In genomic region chrX:9878141-9878875, GRCh38 we compare ENCODE assay signal across 19 cellular contexts.
A peak's percentile ranks its signal among the peaks of the same experiment; 100 is the strongest.
DNase-seq lines count a peak whose midpoint lies in the region; ATAC-seq and TF ChIP-seq lines count a peak whose summit lies in the region.
"Had no signal": no experiment of that assay in that cellular context is flagged by ENCODE, and none has a peak within 500 bp of the region (broad histone marks: within the 10 kb centered on the region; RNA-seq: fewer than 3 reads in every experiment).

No MANE protein-coding gene starts in this region.

- H3K9me3 ChIP-seq in HUES48 (ENCODE audit: control insufficient read depth, insufficient read depth, low read length) (no peaks in the 10 kb centered on the region), ectodermal cell (ENCODE audit: control insufficient read depth, low read length) (no peaks in the 10 kb centered on the region), hepatocyte (ENCODE audit: low read depth) (no peaks in the 10 kb centered on the region)
- H3K9me3 ChIP-seq: prostate gland, uterus had no signal

- TF ChIP-seq CTCF in hepatocyte (IDR thresholded peaks at IDR 0.05; ENCODE audit: poor library complexity): no peak

- H3K36me3 ChIP-seq in HUES48 (ENCODE audit: control insufficient read depth, insufficient read depth, low read length): no peaks in the 10 kb centered on the region
- no peaks in the 10 kb centered on the region for H3K36me3 ChIP-seq in ectodermal cell (ENCODE audit: control insufficient read depth, insufficient read depth, low read length)
- no peaks in the 10 kb centered on the region for H3K36me3 ChIP-seq in hepatocyte (replicated peaks; ENCODE audit: insufficient read depth, low read depth)
- H3K36me3 ChIP-seq: prostate gland, uterus had no signal

- WGBS in ectodermal cell, 2 experiments: 62 to 67% methylated on average over 9 to 10 of the region's 14 CpGs
- WGBS in hepatocyte (ENCODE audit: low lambda C conversion rate, missing lambda C conversion rate): 71% methylated on average over 13 of the region's 14 CpGs

- no peak overlapping the region for H3K4me3 ChIP-seq in HUES48 (ENCODE audit: low read depth, low read length)
- H3K4me3 ChIP-seq in ectodermal cell (ENCODE audit: insufficient read depth, low read depth, low read length): no peak overlapping the region
- H3K4me3 ChIP-seq in hepatocyte: no peak overlapping the region
- H3K4me3 ChIP-seq: prostate gland, smooth muscle cell, uterus had no signal

- no peaks in the 10 kb centered on the region for H3K9me2 ChIP-seq in hepatocyte (replicated peaks; ENCODE audit: insufficient read depth)

- no peaks in the 10 kb centered on the region for H3K27me3 ChIP-seq in HUES48 (ENCODE audit: control insufficient read depth, insufficient read depth, low read length)
- no peaks in the 10 kb centered on the region for H3K27me3 ChIP-seq in ectodermal cell (ENCODE audit: control insufficient read depth, insufficient read depth, low read length, poor library complexity, severe bottlenecking)
- H3K27me3 ChIP-seq in hepatocyte: no peaks in the 10 kb centered on the region
- H3K27me3 ChIP-seq: uterus had no signal

- no peak overlapping the region for H3K9ac ChIP-seq in HUES48 (ENCODE audit: low read depth, low read length)

- DNase-seq in D341Med (ENCODE audit: low spot score) (peak; percentile 54), NCI-H2227 (lab: John Stamatoyannopoulos, UW; ENCODE audit: unreplicated experiment) (peak; percentile 52), hepatocyte (ENCODE audit: low spot score) (no peak), T-helper 9 cell (no peak)
- no peak for DNase-seq in stimulated activated CD8-positive, alpha-beta memory T cell treated with anti-CD3 and anti-CD28 coated beads, Interleukin-4, amount 100 ng/mL, for 48 hours
- DNase-seq: CD8-positive, alpha-beta T cell; effector memory CD4-positive, alpha-beta T cell; HFFc6; NCI-H526 treated with DMSO at 0.1 percent for 48 hours; stimulated activated CD4-positive, alpha-beta T cell treated with anti-CD3 and anti-CD28 coated beads, Interleukin-4, amount 100 ng/mL, for 4 hours; substantia nigra; uterus had no signal

- no peaks in the 10 kb centered on the region for H4K20me1 ChIP-seq in hepatocyte (ENCODE audit: insufficient read depth, poor library complexity, severe bottlenecking)

- no peak overlapping the region for H2AFZ ChIP-seq in hepatocyte

- H3K4me1 ChIP-seq in HUES48 (ENCODE audit: control insufficient read depth, insufficient read depth, low read length) (peaks cover 9% of the 10 kb centered on the region; the same call in 1 of the 2 replicates), ectodermal cell (ENCODE audit: control insufficient read depth, insufficient read depth, low read length) (peaks cover 4% of the 10 kb centered on the region), hepatocyte (ENCODE audit: insufficient read depth) (peaks cover 5% of the 10 kb centered on the region)
- H3K4me1 ChIP-seq: prostate gland, uterus had no signal

- H3K4me2 ChIP-seq in hepatocyte: no peak overlapping the region
- H3K4me2 ChIP-seq: smooth muscle cell had no signal

- H3K27ac ChIP-seq in HUES48 (ENCODE audit: low read depth, low read length): peak overlapping the region; percentile 31
- peak overlapping the region; percentile 67 for H3K27ac ChIP-seq in ectodermal cell (ENCODE audit: insufficient read depth, low read depth, low read length, poor library complexity, severe bottlenecking)
- no peak overlapping the region for H3K27ac ChIP-seq in hepatocyte
- H3K27ac ChIP-seq: prostate gland, uterus had no signal

- no peak for ATAC-seq in GM21723 (IDR thresholded peaks at IDR 0.05; ENCODE audit: unreplicated experiment)
- ATAC-seq: activated T-helper 17 cell treated with anti-CD3 and anti-CD28 coated beads, Interleukin-2, amount 50 U/mL, for 72 hours; CD8-positive, alpha-beta T cell; natural killer cell treated with Interleukin-12 subunit alpha and Interleukin-12 subunit beta and Interleukin-15 and Interleukin-18, amount 100 ng/mL, for 72 hours had no signal

- no peaks in the 10 kb centered on the region for H3K79me2 ChIP-seq in hepatocyte

Comparison
In these comparisons a context has a peak if more than half of its experiments do, and no peak if none do; other contexts are left out.
1. DNase-seq: peak in D341Med (single experiment) and NCI-H2227 (single experiment); none in hepatocyte (single experiment), stimulated activated CD8-positive, alpha-beta memory T cell treated with anti-CD3 and anti-CD28 coated beads, Interleukin-4, amount 100 ng/mL, for 48 hours (single experiment) and T-helper 9 cell (single experiment).